Comparison of ENCODE assay signal across 12 cellular contexts in genomic region chr3:133595341-133595740, GRCh38. TPM values are rescaled to one million over a fixed set of nuclear protein-coding genes. Genes with fewer than 3 reads are reported as not detected.
DNase-seq lines count a peak whose midpoint lies in the region; ATAC-seq, FAIRE-seq and TF ChIP-seq lines count a peak whose summit lies in the region.
"Had no signal": no experiment of that assay in that cellular context is flagged by ENCODE, and none has a peak within 500 bp of the region (broad histone marks: within the 10 kb centered on the region; RNA-seq: fewer than 3 reads in every experiment).

No MANE protein-coding gene starts in this region.

- peaks cover 0 to 23% of the 10 kb centered on the region in 2 donors for H3K36me3 ChIP-seq in neuronal stem cell (replicated peaks in 1 of 2; ENCODE audit: control insufficient read depth in 2 of 2, insufficient read depth in 2 of 2, low read length in 2 of 2)

- WGBS in neuronal stem cell (ENCODE audit: extremely low coverage in 2 of 2, insufficient read length in 2 of 2, insufficient replicate concordance in 1 of 2), 2 donors: no CpG with 5 or more reads among the region's 1 CpG

- no peak overlapping the region for H3K4me2 ChIP-seq in neuronal stem cell (ENCODE audit: insufficient read depth, low read length, poor library complexity, severe bottlenecking)

- peaks cover 11% of the 10 kb centered on the region for H3K36me3 Mint-ChIP-seq in activated CD4-positive, alpha-beta T cell treated with anti-CD3 and anti-CD28 coated beads, Interleukin-2, amount 10 ng/mL, durations not matched to agents 24 days and 14 days (ENCODE audit: low read depth)

- H3K27ac Mint-ChIP-seq in activated CD4-positive, alpha-beta T cell treated with anti-CD3 and anti-CD28 coated beads, Interleukin-2, amount 10 ng/mL, durations not matched to agents 24 days and 14 days: peak overlapping the region; percentile 59

- no peak overlapping the region for H2AK5ac ChIP-seq in neuronal stem cell (ENCODE audit: low read depth, low read length)

- no peak overlapping the region for H3K18ac ChIP-seq in neuronal stem cell (ENCODE audit: low read length)

- H3K4me3 ChIP-seq in AG10803 (ENCODE audit: low read length): no peak overlapping the region
- H3K4me3 ChIP-seq in neuronal stem cell (ENCODE audit: low read length in 2 of 2): no peak overlapping the region

- no peak overlapping the region for H3K23ac ChIP-seq in neuronal stem cell (ENCODE audit: low read depth, low read length, poor library complexity)

- H2BK15ac ChIP-seq in neuronal stem cell (ENCODE audit: low read length): no peak overlapping the region

- H4K91ac ChIP-seq in neuronal stem cell (ENCODE audit: low read depth, low read length, poor library complexity): no peak overlapping the region

- no peak for FAIRE-seq in GM12891 (lab: Jason Lieb, UNC)
- no peak for FAIRE-seq in GM19239 (lab: Jason Lieb, UNC)

- no peaks in the 10 kb centered on the region for H3K27me3 Mint-ChIP-seq in activated CD4-positive, alpha-beta T cell treated with anti-CD3 and anti-CD28 coated beads, Interleukin-2, amount 10 ng/mL, durations not matched to agents 24 days and 14 days

- H3K9me3 Mint-ChIP-seq in activated CD4-positive, alpha-beta T cell treated with anti-CD3 and anti-CD28 coated beads, Interleukin-2, amount 10 ng/mL, durations not matched to agents 24 days and 14 days: no peaks in the 10 kb centered on the region

- no peaks in the 10 kb centered on the region for H3K27me3 ChIP-seq in foreskin keratinocyte
- no peaks in the 10 kb centered on the region for H3K27me3 ChIP-seq in neuronal stem cell (ENCODE audit: control insufficient read depth in 3 of 3, insufficient read depth in 3 of 3, low read depth in 1 of 3, low read length in 3 of 3)

- peaks cover 20% of the 10 kb centered on the region for H3K4me1 Mint-ChIP-seq in activated CD4-positive, alpha-beta T cell treated with anti-CD3 and anti-CD28 coated beads, Interleukin-2, amount 10 ng/mL, durations not matched to agents 24 days and 14 days

- no peak overlapping the region for H4K8ac ChIP-seq in neuronal stem cell (ENCODE audit: low read depth, low read length)

- no peaks in the 10 kb centered on the region for H3K79me1 ChIP-seq in neuronal stem cell (ENCODE audit: low read depth, low read length)

- no peak overlapping the region for H2AFZ ChIP-seq in neuronal stem cell (ENCODE audit: low read length)

- no peak for TF ChIP-seq POLR2A in GM12891 (IDR thresholded peaks at IDR 0.05; ENCODE audit: low read depth, low read length)

- peaks cover 16% of the 10 kb centered on the region for H3K4me1 ChIP-seq in foreskin keratinocyte
- no peaks in the 10 kb centered on the region for H3K4me1 ChIP-seq in neuronal stem cell (ENCODE audit: control insufficient read depth in 2 of 2, insufficient read depth in 1 of 2, low read depth in 1 of 2, low read length in 2 of 2)

- no peak overlapping the region for H3K14ac ChIP-seq in neuronal stem cell (ENCODE audit: low read length)

- no peak overlapping the region for H2BK12ac ChIP-seq in neuronal stem cell (ENCODE audit: low read length)

- peak; percentile 33 for DNase-seq in AG10803 (ENCODE audit: low read depth)
- DNase-seq in GM12891 (ENCODE audit: insufficient read length, low spot score): no peak
- DNase-seq in activated CD4-positive, alpha-beta T cell treated with anti-CD3 and anti-CD28 coated beads, Interleukin-2, amount 10 ng/mL, durations not matched to agents 24 days and 14 days: no peak
- DNase-seq in foreskin keratinocyte: peak in 1 of 2 donors; percentile 59
- no peak for DNase-seq in neuronal stem cell (ENCODE audit: low spot score)
- no peak for DNase-seq in NCI-H2081 (lab: John Stamatoyannopoulos, UW)
- no peak for DNase-seq in GM19239 (ENCODE audit: insufficient read length, low spot score)
- DNase-seq in NCI-H69 (lab: John Stamatoyannopoulos, UW): no peak
- DNase-seq: Caco-2, NCI-H510A, SIG-M5 had no signal

- H3K27ac ChIP-seq in foreskin keratinocyte (no peak overlapping the region), neuronal stem cell (replicated peaks; ENCODE audit: low read length) (no peak overlapping the region)

- no peak overlapping the region for H3K4ac ChIP-seq in neuronal stem cell (ENCODE audit: low read length)

- no peak overlapping the region for H3K4me3 Mint-ChIP-seq in activated CD4-positive, alpha-beta T cell treated with anti-CD3 and anti-CD28 coated beads, Interleukin-2, amount 10 ng/mL, durations not matched to agents 24 days and 14 days

- ATAC-seq in foreskin keratinocyte: peak; percentile 92
- ATAC-seq: sciatic nerve had no signal

- intact Hi-C loops in activated CD4-positive, alpha-beta T cell treated with anti-CD3 and anti-CD28 coated beads, Interleukin-2, amount 10 ng/mL, durations not matched to agents 24 days and 14 days (cut with micrococcal nuclease): loop anchor here (1.0 to 5.0 kb wide), 2 partner anchors 21 to 67 kb away; partner anchors contain the start of gene TOPBP1

- no peaks in the 10 kb centered on the region for H3K9me3 ChIP-seq in neuronal stem cell (replicated peaks in 1 of 2; ENCODE audit: control insufficient read depth in 2 of 2, insufficient read depth in 1 of 2, low read depth in 1 of 2, low read length in 2 of 2)
- H3K9me3 ChIP-seq: Caco-2 had no signal

- no peak for TF ChIP-seq CTCF in AG10803 (conservative IDR thresholded peaks at IDR 0.05; ENCODE audit: low read length)
- TF ChIP-seq CTCF in foreskin keratinocyte (conservative IDR thresholded peaks at IDR 0.05): no peak

- H2BK5ac ChIP-seq in neuronal stem cell (ENCODE audit: low read length): no peak overlapping the region

- no peak overlapping the region for H2BK120ac ChIP-seq in neuronal stem cell (ENCODE audit: low read depth, low read length)

- H3K9ac ChIP-seq in neuronal stem cell (ENCODE audit: low read depth, low read length, poor library complexity): no peak overlapping the region

TF ChIP-seq in GM12891, 5 proteins besides CTCF, POLR2A, EP300 and RAD21:
- TF ChIP-seq TAF1 (IDR thresholded peaks at IDR 0.05; ENCODE audit: low read depth, low read length): no peak
- 0 out of 2 replicates have a peak, but pooled peaks have one; percentile 9 for TF ChIP-seq SPI1 (IDR thresholded peaks at IDR 0.05; ENCODE audit: low read depth, low read length)
- TF ChIP-seq POLR2AphosphoS5 (IDR thresholded peaks at IDR 0.05; ENCODE audit: low read depth, low read length): no peak
TF ChIP-seq in GM12891: peak in this region for 1.

RNA-seq across cellular contexts. Expression of gene CDV3, which starts 21.9 kb away (rescaled TPM):
- 92.2 TPM for polyA plus RNA-seq in GM12891 (2012; ENCODE audit: low read depth, missing spikeins)
- 275 and 281 TPM in 2 replicates for total RNA-seq in activated CD4-positive, alpha-beta T cell treated with anti-CD3 and anti-CD28 coated beads, Interleukin-2, amount 10 ng/mL, durations not matched to agents 24 days and 14 days
- total RNA-seq in foreskin keratinocyte: 202 and 218 TPM in 2 replicates
- polyA plus RNA-seq in foreskin keratinocyte: 80.4 and 95.9 TPM in 2 replicates
- polyA plus RNA-seq in neuronal stem cell (2013, experiment 1 of 2): 150 TPM
- 147 TPM for polyA plus RNA-seq in neuronal stem cell (2013, experiment 2 of 2)
